ENCODE assay signal across 11 cellular contexts in genomic region chr3:39183231-39184080, GRCh38. TPM values are rescaled to one million over a fixed set of nuclear protein-coding genes. Genes with fewer than 3 reads are reported as not detected.
DNase-seq lines count a peak whose midpoint lies in the region; ATAC-seq and TF ChIP-seq lines count a peak whose summit lies in the region.
"Had no signal": no experiment of that assay in that cellular context is flagged by ENCODE, and none has a peak within 500 bp of the region (broad histone marks: within the 10 kb centered on the region; RNA-seq: fewer than 3 reads in every experiment).

No MANE protein-coding gene starts in this region.

- H3K79me2 ChIP-seq in hepatocyte = peaks cover 2% of the 10 kb centered on the region

- H3K36me3 Mint-ChIP-seq in stimulated activated effector memory CD8-positive, alpha-beta T cell treated with anti-CD3 and anti-CD28 coated beads, Interleukin-12 subunit alpha, Interleukin-12 subunit beta, amount 100 ng/mL, for 72 hours = peaks cover 12% of the 10 kb centered on the region
- H3K36me3 Mint-ChIP-seq in activated naive CD4-positive, alpha-beta T cell treated with anti-CD3 and anti-CD28 coated beads for 36 hours (ENCODE audit: low read depth) = no peaks in the 10 kb centered on the region
- H3K36me3 Mint-ChIP-seq in Caco-2 (ENCODE audit: insufficient read depth, unreplicated experiment) = peaks cover 10% of the 10 kb centered on the region
- H3K36me3 Mint-ChIP-seq: activated CD8-positive, alpha-beta memory T cell treated with anti-CD3 and anti-CD28 coated beads, Interleukin-2, amount 10 ng/mL, durations not matched to agents 7 days and 5 days had no signal

- H3K27me3 Mint-ChIP-seq in activated naive CD4-positive, alpha-beta T cell treated with anti-CD3 and anti-CD28 coated beads for 36 hours (ENCODE audit: low read depth) = no peaks in the 10 kb centered on the region
- no peaks in the 10 kb centered on the region for H3K27me3 Mint-ChIP-seq in Caco-2 (ENCODE audit: insufficient read depth, unreplicated experiment)
- H3K27me3 Mint-ChIP-seq: activated CD8-positive, alpha-beta memory T cell treated with anti-CD3 and anti-CD28 coated beads, Interleukin-2, amount 10 ng/mL, durations not matched to agents 7 days and 5 days had no signal

- intact Hi-C loops in activated naive CD4-positive, alpha-beta T cell treated with anti-CD3 and anti-CD28 coated beads for 36 hours (cut with micrococcal nuclease) = loop anchor here (1.0 kb wide), 1 partner anchor 57 kb away; no protein-coding TSS in a partner anchor
- intact Hi-C loops in Caco-2 (cut with micrococcal nuclease; ENCODE audit: unreplicated experiment) = no loop called here

- H3K27ac ChIP-seq in VCaP (peak overlapping the region; percentile 70; the same call in 1 of the 2 replicates), hepatocyte (peak overlapping the region; percentile 24)
- H3K27ac ChIP-seq: testis had no signal

- no TSS peak for BruUV-seq in Caco-2 (replicated peaks; lab: Mats Ljungman, UMichigan)

- no peaks in the 10 kb centered on the region for H3K9me3 Mint-ChIP-seq in stimulated activated effector memory CD8-positive, alpha-beta T cell treated with anti-CD3 and anti-CD28 coated beads, Interleukin-12 subunit alpha, Interleukin-12 subunit beta, amount 100 ng/mL, for 72 hours
- H3K9me3 Mint-ChIP-seq in activated naive CD4-positive, alpha-beta T cell treated with anti-CD3 and anti-CD28 coated beads for 36 hours = no peaks in the 10 kb centered on the region
- H3K9me3 Mint-ChIP-seq in Caco-2 (ENCODE audit: unreplicated experiment) = no peaks in the 10 kb centered on the region

- H3K4me3 Mint-ChIP-seq in stimulated activated effector memory CD8-positive, alpha-beta T cell treated with anti-CD3 and anti-CD28 coated beads, Interleukin-12 subunit alpha, Interleukin-12 subunit beta, amount 100 ng/mL, for 72 hours = no peak overlapping the region
- H3K4me3 Mint-ChIP-seq in activated naive CD4-positive, alpha-beta T cell treated with anti-CD3 and anti-CD28 coated beads for 36 hours = no peak overlapping the region
- H3K4me3 Mint-ChIP-seq in Caco-2 (ENCODE audit: unreplicated experiment) = no peak overlapping the region
- H3K4me3 Mint-ChIP-seq: activated CD8-positive, alpha-beta memory T cell treated with anti-CD3 and anti-CD28 coated beads, Interleukin-2, amount 10 ng/mL, durations not matched to agents 7 days and 5 days had no signal

- POLR2A ChIA-PET in Caco-2 (lab: Charles Lee) = no interaction called here

- peak overlapping the region; percentile 68 for H3K27ac Mint-ChIP-seq in stimulated activated effector memory CD8-positive, alpha-beta T cell treated with anti-CD3 and anti-CD28 coated beads, Interleukin-12 subunit alpha, Interleukin-12 subunit beta, amount 100 ng/mL, for 72 hours
- no peak overlapping the region for H3K27ac Mint-ChIP-seq in activated naive CD4-positive, alpha-beta T cell treated with anti-CD3 and anti-CD28 coated beads for 36 hours
- no peak overlapping the region for H3K27ac Mint-ChIP-seq in Caco-2 (ENCODE audit: unreplicated experiment)
- H3K27ac Mint-ChIP-seq: activated CD8-positive, alpha-beta memory T cell treated with anti-CD3 and anti-CD28 coated beads, Interleukin-2, amount 10 ng/mL, durations not matched to agents 7 days and 5 days had no signal

- H3K36me3 ChIP-seq in hepatocyte (replicated peaks; ENCODE audit: insufficient read depth, low read depth) (no peaks in the 10 kb centered on the region), Caco-2 (ENCODE audit: control insufficient read depth, insufficient read depth, low read length) (no peaks in the 10 kb centered on the region)

- H3K27me3 ChIP-seq in hepatocyte (no peaks in the 10 kb centered on the region), Caco-2 (replicated peaks; ENCODE audit: control insufficient read depth, insufficient read depth, low read length) (no peaks in the 10 kb centered on the region)
- H3K27me3 ChIP-seq: testis had no signal

- no peaks in the 10 kb centered on the region for H4K20me1 ChIP-seq in hepatocyte (ENCODE audit: insufficient read depth, poor library complexity, severe bottlenecking)

- TF ChIP-seq CTCF in VCaP (conservative IDR thresholded peaks at IDR 0.05) = no peak
- TF ChIP-seq CTCF in hepatocyte (IDR thresholded peaks at IDR 0.05; ENCODE audit: poor library complexity) = no peak
- no peak for TF ChIP-seq CTCF in Caco-2 (IDR thresholded peaks at IDR 0.05; ENCODE audit: insufficient read depth in 1 of 2, low read depth in 1 of 2, low read length in 1 of 2, severe bottlenecking in 1 of 2, unreplicated experiment in 1 of 2)

- H3K9me3 ChIP-seq in hepatocyte (ENCODE audit: low read depth) = no peaks in the 10 kb centered on the region
- no peaks in the 10 kb centered on the region for H3K9me3 ChIP-seq in Caco-2
- H3K9me3 ChIP-seq: testis had no signal

- H3K4me1 ChIP-seq in hepatocyte (ENCODE audit: insufficient read depth) (peaks cover 19% of the 10 kb centered on the region), Caco-2 (peaks cover 13% of the 10 kb centered on the region)

- DNase-seq in NCI-H2171 treated with DMSO at 0.1 percent for 48 hours (lab: John Stamatoyannopoulos, UW) (peak; percentile 8), NCI-H2171 (lab: John Stamatoyannopoulos, UW) (no peak), hepatocyte (ENCODE audit: low spot score) (no peak), Caco-2 (no peak)
- no peak for DNase-seq in stimulated activated effector memory CD8-positive, alpha-beta T cell treated with anti-CD3 and anti-CD28 coated beads, Interleukin-12 subunit alpha, Interleukin-12 subunit beta, amount 100 ng/mL, for 72 hours (ENCODE audit: low spot score in 2 of 2)
- DNase-seq in activated naive CD4-positive, alpha-beta T cell treated with anti-CD3 and anti-CD28 coated beads for 36 hours = no peak
- DNase-seq: activated CD8-positive, alpha-beta memory T cell treated with anti-CD3 and anti-CD28 coated beads, Interleukin-2, amount 10 ng/mL, durations not matched to agents 7 days and 5 days; testis had no signal

- CTCF ChIA-PET in activated naive CD4-positive, alpha-beta T cell treated with anti-CD3 and anti-CD28 coated beads for 36 hours (lab: Charles Lee) = interaction anchor here (1.9 to 10.5 kb wide), 2 partner anchors 56 to 106 kb away, joined by 7 to 359 read pairs; no protein-coding TSS in a partner anchor
- CTCF ChIA-PET in Caco-2 (lab: Charles Lee) = no interaction called here

- WGBS in hepatocyte (ENCODE audit: low lambda C conversion rate, missing lambda C conversion rate) = 82% methylated on average over 12 of the region's 12 CpGs

- no peak overlapping the region for H3K4me2 ChIP-seq in hepatocyte

- H3K4me3 ChIP-seq in hepatocyte (no peak overlapping the region), Caco-2 (ENCODE audit: low read depth, low read length) (no peak overlapping the region)
- H3K4me3 ChIP-seq: GM12878, testis had no signal

- no peak for ATAC-seq in stimulated activated effector memory CD8-positive, alpha-beta T cell treated with anti-CD3 and anti-CD28 coated beads, Interleukin-12 subunit alpha, Interleukin-12 subunit beta, amount 100 ng/mL, for 72 hours
- no peak for ATAC-seq in HG03565 (IDR thresholded peaks at IDR 0.05; ENCODE audit: unreplicated experiment)
- ATAC-seq: activated CD8-positive, alpha-beta memory T cell treated with anti-CD3 and anti-CD28 coated beads, Interleukin-2, amount 10 ng/mL, durations not matched to agents 7 days and 5 days; GM12878 had no signal

- H3K9me2 ChIP-seq in hepatocyte (replicated peaks; ENCODE audit: insufficient read depth) = no peaks in the 10 kb centered on the region

- H3K4me1 Mint-ChIP-seq in stimulated activated effector memory CD8-positive, alpha-beta T cell treated with anti-CD3 and anti-CD28 coated beads, Interleukin-12 subunit alpha, Interleukin-12 subunit beta, amount 100 ng/mL, for 72 hours = peaks cover 29% of the 10 kb centered on the region
- peaks cover 26% of the 10 kb centered on the region for H3K4me1 Mint-ChIP-seq in activated naive CD4-positive, alpha-beta T cell treated with anti-CD3 and anti-CD28 coated beads for 36 hours (ENCODE audit: low read depth)
- H3K4me1 Mint-ChIP-seq in Caco-2 (ENCODE audit: low read depth, unreplicated experiment) = peaks cover 21% of the 10 kb centered on the region

- no peak overlapping the region for H2AFZ ChIP-seq in hepatocyte

RNA-seq across cellular contexts. Expression of gene XIRP1, which starts 8.9 kb away (rescaled TPM):
- 0.10 TPM in 1 of 2 replicates, not detected in the other for total RNA-seq in hepatocyte
- 1.4 TPM in 1 of 2 replicates, not detected in the other for polyA plus RNA-seq in hepatocyte
- total RNA-seq in activated naive CD4-positive, alpha-beta T cell treated with anti-CD3 and anti-CD28 coated beads for 36 hours = under 1 TPM; 0.62 to 0.72 TPM
- 0.14 TPM in 1 of 2 replicates, not detected in the other for total RNA-seq in Caco-2 (2022)

RNA-seq across cellular contexts. Expression of gene CSRNP1, which starts 30.1 kb away (rescaled TPM):
- total RNA-seq in hepatocyte (71.6 and 78.7 TPM in 2 replicates), Caco-2 (2022) (12.6 and 13.5 TPM in 2 replicates)
- 112 and 115 TPM in 2 replicates for polyA plus RNA-seq in hepatocyte
- total RNA-seq in activated naive CD4-positive, alpha-beta T cell treated with anti-CD3 and anti-CD28 coated beads for 36 hours = 10 to 100 TPM; 66.5 to 71.0 TPM
